Comparison of ENCODE assay signal across 1 cellular context in the genomic region with DNA sequence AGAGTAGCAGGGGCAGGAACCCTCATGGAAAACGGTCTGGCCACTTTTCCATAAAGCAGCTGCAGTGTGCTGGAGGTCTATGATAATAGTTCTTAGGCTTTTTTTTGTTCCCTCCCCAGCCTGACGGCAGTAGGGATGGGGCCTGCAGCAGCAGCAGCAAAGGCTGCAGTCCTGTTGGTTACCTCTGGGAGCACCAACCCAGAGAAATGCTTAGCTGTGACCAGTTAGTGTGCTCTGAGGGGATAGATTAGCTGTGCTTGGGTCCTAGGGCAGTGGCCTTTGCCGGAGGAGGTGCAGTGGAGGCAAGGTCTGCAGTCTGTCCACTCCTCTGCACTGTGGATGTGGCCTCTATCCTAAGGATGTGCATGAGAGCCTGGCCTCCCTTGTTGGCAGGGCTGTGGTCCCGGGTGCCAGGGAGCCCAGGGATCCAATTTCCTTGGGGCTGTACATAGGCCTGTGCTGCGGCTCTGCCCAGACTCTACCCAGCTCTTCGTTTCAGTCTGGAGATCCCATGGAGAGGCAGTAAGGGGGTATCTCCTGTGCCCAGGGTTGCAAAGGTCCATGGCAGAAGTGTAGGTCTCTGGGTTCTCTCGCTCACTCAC.
TF ChIP-seq lines count a peak whose summit lies in the region.

No MANE protein-coding gene starts in this region.

TF ChIP-seq in WTC11, 78 proteins besides CTCF, POLR2A, EP300 and RAD21 (continued from another document):
- TF ChIP-seq, protein P1, sequence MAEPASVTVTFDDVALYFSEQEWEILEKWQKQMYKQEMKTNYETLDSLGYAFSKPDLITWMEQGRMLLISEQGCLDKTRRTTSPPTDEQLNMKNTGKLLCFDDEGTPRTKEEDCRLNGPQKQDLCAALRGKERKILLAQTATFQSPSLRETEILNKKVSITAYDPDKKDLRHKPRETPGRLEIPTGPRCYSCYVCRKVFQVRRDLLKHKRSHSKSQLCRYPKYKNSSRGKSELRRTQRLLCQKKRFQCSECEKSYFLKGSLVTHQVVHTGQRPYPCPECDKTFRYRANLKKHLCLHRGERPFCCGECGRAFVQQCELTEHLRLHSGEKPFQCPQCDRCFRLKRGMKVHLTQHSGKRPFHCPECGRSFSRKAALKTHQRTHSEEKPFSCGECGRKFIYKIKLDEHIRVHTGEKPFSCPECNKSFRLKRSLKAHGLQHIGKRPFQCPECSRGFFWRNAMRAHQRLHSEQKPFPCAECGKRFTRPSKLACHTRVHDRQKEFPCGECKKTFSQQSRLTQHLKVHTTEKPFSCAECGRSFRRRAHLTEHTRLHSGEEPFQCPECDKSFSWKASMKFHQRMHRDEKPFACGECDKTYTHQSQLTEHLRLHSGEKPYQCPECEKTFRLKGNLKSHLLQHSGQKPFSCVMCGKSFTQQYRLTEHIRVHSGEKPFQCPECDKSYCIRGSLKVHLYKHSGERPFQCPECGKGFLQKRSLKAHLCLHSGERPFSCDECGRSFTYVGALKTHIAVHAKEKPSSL (CRISPR knock-in tag; conservative IDR thresholded peaks at IDR 0.05), result no peak
TF ChIP-seq in WTC11: peak in this region for 0.
